In the genomic region with DNA sequence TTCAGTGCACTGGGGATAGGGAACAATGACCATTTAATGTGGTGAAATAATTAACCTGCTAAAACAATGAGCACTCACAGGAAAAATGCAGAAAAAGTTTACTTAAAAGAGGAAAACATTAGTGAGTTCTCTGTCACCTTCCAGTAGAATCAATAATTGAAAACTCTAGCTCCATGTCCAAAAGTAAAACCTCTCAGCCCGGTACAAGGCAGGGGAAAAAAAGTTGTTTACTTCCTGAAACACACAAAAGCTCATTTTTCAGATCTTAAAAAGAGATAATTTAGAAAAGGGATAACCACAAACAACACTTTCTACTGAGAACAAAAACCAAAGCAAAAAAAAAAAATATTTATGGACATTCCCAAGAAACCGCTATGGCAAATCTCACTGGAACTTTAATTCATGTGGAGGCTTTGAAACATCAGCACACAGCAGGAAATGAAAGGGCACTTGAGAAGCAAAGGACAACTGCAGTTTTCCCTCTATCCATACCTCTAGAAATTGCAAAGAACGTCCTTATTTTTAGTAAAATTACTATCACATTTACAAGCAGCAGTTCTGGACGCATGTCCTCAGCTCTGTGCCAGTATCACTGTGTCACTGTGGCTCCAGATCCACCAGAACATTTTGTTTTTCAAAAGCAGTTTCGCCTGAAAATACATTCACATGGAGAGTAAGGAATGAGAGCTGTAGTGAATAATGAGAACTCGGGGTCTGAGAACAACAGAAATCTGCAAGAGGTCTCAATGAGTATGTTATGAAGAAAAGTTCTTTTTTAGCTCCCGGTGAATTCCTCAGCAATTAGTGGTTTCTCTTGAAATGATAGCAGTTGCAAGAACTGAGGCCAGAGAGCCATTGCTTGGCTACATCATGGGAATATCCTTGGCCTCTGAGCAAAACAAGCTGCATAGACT, we compare ENCODE assay signal across 8 cellular contexts. TPM values are rescaled to one million over a fixed set of nuclear protein-coding genes. Genes with fewer than 3 reads are reported as not detected.
DNase-seq lines count a peak whose midpoint lies in the region; ATAC-seq and TF ChIP-seq lines count a peak whose summit lies in the region.
"Had no signal": no experiment of that assay in that cellular context is flagged by ENCODE, and none has a peak within 500 bp of the region (broad histone marks: within the 10 kb centered on the region; RNA-seq: fewer than 3 reads in every experiment).

No MANE protein-coding gene starts in this region.

- ATAC-seq in lower lobe of right lung = no peak

- no peaks in the 10 kb centered on the region for H3K9me3 ChIP-seq in MG63
- no peaks in the 10 kb centered on the region for H3K9me3 ChIP-seq in lower lobe of right lung
- no peaks in the 10 kb centered on the region for H3K9me3 ChIP-seq in tibial artery

- H3K27ac ChIP-seq in cingulate gyrus (ENCODE audit: low read depth, low read length) (peak overlapping the region; percentile 70), lower lobe of right lung (peak overlapping the region; percentile 4), tibial artery (peak overlapping the region; percentile 31 to 60)

- H3K36me3 ChIP-seq in MG63 (no peaks in the 10 kb centered on the region), lower lobe of right lung (no peaks in the 10 kb centered on the region), tibial artery (no peaks in the 10 kb centered on the region)

- intact Hi-C loops in lower lobe of right lung (cut with DNase I) = no loop called here
- intact Hi-C loops in tibial artery (cut with DNase I; ENCODE audit: low total_unique reads) = no loop called here

- H3K4me1 ChIP-seq in lower lobe of right lung (peaks cover 14% of the 10 kb centered on the region), tibial artery (peaks cover 0 to 29% (median 6%) of the 10 kb centered on the region in 4 donors)

- H3K4me3 ChIP-seq in MG63 (peak overlapping the region; percentile 7; the same call in 1 of the 2 replicates), lower lobe of right lung (no peak overlapping the region), tibial artery (no peak overlapping the region)

- DNase-seq in MG63 (no peak), lower lobe of right lung (no peak), tibial artery (peak in 1 of 2 donors; percentile 58), NCI-H526 (lab: John Stamatoyannopoulos, UW) (no peak), T1000 (lab: John Stamatoyannopoulos, UW) (no peak)
- DNase-seq in stimulated activated naive CD4-positive, alpha-beta T cell treated with Interleukin-2 at 50 U/mL for 16 hours (lab: John Stamatoyannopoulos, UW) = no peak
- DNase-seq: activated CD4-positive, alpha-beta T cell treated with anti-CD3 and anti-CD28 coated beads for 4 hours had no signal

- TF ChIP-seq CTCF in lower lobe of right lung (IDR thresholded peaks at IDR 0.05) = no peak
- TF ChIP-seq CTCF in tibial artery (IDR thresholded peaks at IDR 0.05) = no peak

- no peaks in the 10 kb centered on the region for H3K27me3 ChIP-seq in MG63
- H3K27me3 ChIP-seq in lower lobe of right lung (ENCODE audit: low read depth) = no peaks in the 10 kb centered on the region
- no peaks in the 10 kb centered on the region for H3K27me3 ChIP-seq in tibial artery

RNA-seq across cellular contexts. Expression of a gene that starts 44.7 kb away (rescaled TPM):
- total RNA-seq in MG63 (2014; rRNA removed; shearing (Covaris generic); ENCODE audit: low replicate concordance) = 0.43 TPM in 1 of 2 replicates, not detected in the other
- 9.2 TPM for total RNA-seq in lower lobe of right lung

RNA-seq across cellular contexts. Expression of a gene that starts 58.1 kb away (rescaled TPM):
- total RNA-seq in MG63 (2014; rRNA removed; shearing (Covaris generic); ENCODE audit: low replicate concordance) = 49.2 and 82.4 TPM in 2 replicates
- total RNA-seq in lower lobe of right lung = 54.0 TPM

Comparison
In these comparisons a context has a peak if more than half of its experiments do, and no peak if none do; other contexts are left out.
1. H3K27ac ChIP-seq: peak in every context shown above with its lines; median percentile 70 in cingulate gyrus; 46 in tibial artery; 4 in lower lobe of right lung.